In the genomic region with DNA sequence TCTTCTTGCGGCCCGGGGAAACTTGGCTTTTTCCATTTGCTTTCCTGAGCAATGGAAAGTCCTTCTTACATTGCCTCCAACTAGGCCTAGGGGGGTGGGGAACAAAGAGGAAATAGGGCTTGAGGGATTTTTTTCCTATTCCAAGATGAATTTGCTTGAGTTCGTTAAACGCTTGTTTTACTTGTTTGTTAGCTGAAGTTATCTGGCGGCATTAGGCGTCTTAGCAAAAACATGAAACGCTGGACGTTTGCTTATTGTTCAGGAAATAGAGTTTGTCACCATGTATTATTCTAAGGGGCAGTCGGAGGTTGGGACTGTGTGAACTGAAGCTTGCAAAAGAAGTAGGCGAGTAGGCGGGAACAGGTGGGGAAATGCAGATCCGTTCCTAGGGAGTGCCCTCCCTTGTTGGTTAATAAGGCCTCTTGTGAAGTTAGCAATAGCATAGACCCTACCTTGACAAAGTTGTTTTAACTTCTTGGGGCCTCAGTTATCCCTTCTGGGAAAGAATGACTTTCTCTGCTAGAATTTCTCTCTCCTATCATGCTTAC, we compare ENCODE assay signal across 1 cellular context.
TF ChIP-seq lines count a peak whose summit lies in the region.

No MANE protein-coding gene starts in this region.

TF ChIP-seq in A549, 52 proteins besides CTCF, POLR2A, EP300 and RAD21 (continued from another document):
- TF ChIP-seq, protein P1, sequence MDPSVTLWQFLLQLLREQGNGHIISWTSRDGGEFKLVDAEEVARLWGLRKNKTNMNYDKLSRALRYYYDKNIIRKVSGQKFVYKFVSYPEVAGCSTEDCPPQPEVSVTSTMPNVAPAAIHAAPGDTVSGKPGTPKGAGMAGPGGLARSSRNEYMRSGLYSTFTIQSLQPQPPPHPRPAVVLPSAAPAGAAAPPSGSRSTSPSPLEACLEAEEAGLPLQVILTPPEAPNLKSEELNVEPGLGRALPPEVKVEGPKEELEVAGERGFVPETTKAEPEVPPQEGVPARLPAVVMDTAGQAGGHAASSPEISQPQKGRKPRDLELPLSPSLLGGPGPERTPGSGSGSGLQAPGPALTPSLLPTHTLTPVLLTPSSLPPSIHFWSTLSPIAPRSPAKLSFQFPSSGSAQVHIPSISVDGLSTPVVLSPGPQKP (IDR thresholded peaks at IDR 0.05; ENCODE audit: low read depth, low read length): no peak
- no peak for TF ChIP-seq CEBPB (IDR thresholded peaks at IDR 0.05)
